Comparison of ENCODE assay signal across 17 cellular contexts in genomic region chr20:57071283-57071701, GRCh38.
A peak's percentile ranks its signal among the peaks of the same experiment; 100 is the strongest.
DNase-seq lines count a peak whose midpoint lies in the region; ATAC-seq and TF ChIP-seq lines count a peak whose summit lies in the region.
"Had no signal": no experiment of that assay in that cellular context is flagged by ENCODE, and none has a peak within 500 bp of the region (broad histone marks: within the 10 kb centered on the region; RNA-seq: fewer than 3 reads in every experiment).

No MANE protein-coding gene starts in this region.

- H3K4me1 Mint-ChIP-seq in glutamatergic neuron (ENCODE audit: low read depth, unreplicated experiment) (peaks cover 29% of the 10 kb centered on the region), progenitor cell of endocrine pancreas (ENCODE audit: low read depth) (peaks cover 8% of the 10 kb centered on the region)

- H3K9me3 Mint-ChIP-seq in glutamatergic neuron (ENCODE audit: unreplicated experiment) = peaks cover 3% of the 10 kb centered on the region
- H3K9me3 Mint-ChIP-seq in progenitor cell of endocrine pancreas (ENCODE audit: low read depth) = peaks cover 5% of the 10 kb centered on the region

- H3K27me3 Mint-ChIP-seq in glutamatergic neuron (ENCODE audit: unreplicated experiment) = peaks cover 2% of the 10 kb centered on the region
- peaks cover 45% of the 10 kb centered on the region for H3K27me3 Mint-ChIP-seq in progenitor cell of endocrine pancreas

- H3K36me3 Mint-ChIP-seq in glutamatergic neuron (ENCODE audit: unreplicated experiment) = peaks cover 13% of the 10 kb centered on the region
- H3K36me3 Mint-ChIP-seq in progenitor cell of endocrine pancreas (ENCODE audit: insufficient read depth) = no peaks in the 10 kb centered on the region

- H3K4me3 Mint-ChIP-seq in glutamatergic neuron (ENCODE audit: unreplicated experiment) (peak overlapping the region; percentile 72), progenitor cell of endocrine pancreas (ENCODE audit: low read depth) (peak overlapping the region; percentile 62)

- DNase-seq in SIG-M5 treated with dmso at 0.1 percent for 504 hours (lab: John Stamatoyannopoulos, UW; ENCODE audit: unreplicated experiment) (peak; percentile 51), SIG-M5 (lab: John Stamatoyannopoulos, UW) (no peak), NCI-H69 (lab: John Stamatoyannopoulos, UW) (peak; percentile 30), glutamatergic neuron (peak; percentile 56), progenitor cell of endocrine pancreas (ENCODE audit: low spot score, unreplicated experiment) (no peak), NCI-H2081 treated with DMSO at 0.1 percent for 48 hours (lab: John Stamatoyannopoulos, UW) (no peak), Right ventricle myocardium inferior (ENCODE audit: missing footprints) (no peak), Kasumi-1 (lab: John Stamatoyannopoulos, UW) (no peak)
- DNase-seq: amniotic stem cell, gastrocnemius medialis, HCEC 1CT, KG1, lower lobe of right lung, NCI-H2081, ovary, uterus had no signal

- no peak for ATAC-seq in Right ventricle myocardium inferior
- ATAC-seq: gastrocnemius medialis, lower lobe of right lung, Panc1 had no signal

- intact Hi-C loops in Right ventricle myocardium inferior (cut with DNase I) = no loop called here

- H3K27ac Mint-ChIP-seq in glutamatergic neuron (ENCODE audit: unreplicated experiment) (peak overlapping the region; percentile 57), progenitor cell of endocrine pancreas (peak overlapping the region; percentile 86)

- TF ChIP-seq CTCF in glutamatergic neuron (IDR thresholded peaks at IDR 0.05; ENCODE audit: partially characterized antibody, unreplicated experiment) = no peak
- no peak for TF ChIP-seq CTCF in progenitor cell of endocrine pancreas (IDR thresholded peaks at IDR 0.05; ENCODE audit: unreplicated experiment)

Comparison
In these comparisons a context has a peak if more than half of its experiments do, and no peak if none do; other contexts are left out.
1. DNase-seq: peak in SIG-M5 treated with dmso at 0.1 percent for 504 hours (single experiment), NCI-H69 (single experiment) and glutamatergic neuron (single experiment); none in SIG-M5 (single experiment), progenitor cell of endocrine pancreas (single experiment), NCI-H2081 treated with DMSO at 0.1 percent for 48 hours (single experiment), Right ventricle myocardium inferior (single experiment) and Kasumi-1 (0 of 2).